In the genomic region with DNA sequence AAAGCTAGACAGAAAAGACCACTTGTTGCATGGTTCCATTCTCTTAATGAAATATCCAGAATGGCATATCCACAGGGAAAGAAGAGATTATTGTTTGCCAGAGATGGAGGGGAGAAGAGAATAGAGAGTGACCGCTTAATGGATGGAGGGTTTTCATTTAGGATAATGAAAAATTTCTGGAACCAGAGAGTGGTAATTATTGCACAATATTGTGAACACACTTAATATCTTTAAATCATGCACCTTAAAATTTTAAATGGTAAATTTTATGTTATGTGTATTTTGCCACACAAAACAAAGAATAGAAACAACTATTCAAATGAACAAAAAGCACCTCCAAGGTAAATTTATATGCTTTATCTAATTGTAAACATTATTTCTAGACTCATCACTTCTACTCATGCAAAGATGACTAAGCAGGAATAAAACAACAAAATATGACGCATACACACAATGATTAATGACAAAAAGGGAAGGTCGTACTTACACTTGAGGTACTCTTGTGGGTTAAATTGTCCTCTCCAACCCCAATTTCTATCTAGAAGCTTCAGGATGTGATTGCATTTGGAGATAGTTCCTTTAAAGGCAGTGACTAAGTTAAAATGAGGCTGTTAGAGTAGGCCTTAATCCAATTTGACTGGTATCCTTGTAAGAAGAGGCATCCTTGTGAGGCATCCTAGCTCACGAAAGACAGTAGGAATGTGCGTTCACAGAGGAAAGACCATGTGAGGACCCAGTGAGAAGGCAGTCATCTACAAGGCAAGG, we compare ENCODE assay signal across 1 cellular context.
TF ChIP-seq lines count a peak whose summit lies in the region.

No MANE protein-coding gene starts in this region.

TF ChIP-seq in K562, 482 proteins besides CTCF, POLR2A, EP300 and RAD21 (continued from another document and continues in another):
- TF ChIP-seq MXI1 (IDR thresholded peaks at IDR 0.05; ENCODE audit: low read depth, low read length): no peak
- TF ChIP-seq, protein P1, sequence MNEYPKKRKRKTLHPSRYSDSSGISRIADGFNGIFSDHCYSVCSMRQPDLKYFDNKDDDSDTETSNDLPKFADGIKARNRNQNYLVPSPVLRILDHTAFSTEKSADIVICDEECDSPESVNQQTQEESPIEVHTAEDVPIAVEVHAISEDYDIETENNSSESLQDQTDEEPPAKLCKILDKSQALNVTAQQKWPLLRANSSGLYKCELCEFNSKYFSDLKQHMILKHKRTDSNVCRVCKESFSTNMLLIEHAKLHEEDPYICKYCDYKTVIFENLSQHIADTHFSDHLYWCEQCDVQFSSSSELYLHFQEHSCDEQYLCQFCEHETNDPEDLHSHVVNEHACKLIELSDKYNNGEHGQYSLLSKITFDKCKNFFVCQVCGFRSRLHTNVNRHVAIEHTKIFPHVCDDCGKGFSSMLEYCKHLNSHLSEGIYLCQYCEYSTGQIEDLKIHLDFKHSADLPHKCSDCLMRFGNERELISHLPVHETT (CRISPR knock-in tag; conservative IDR thresholded peaks at IDR 0.05 in 1 of 2, IDR thresholded peaks at IDR 0.05 in 1 of 2): peak in 1 of 2 experiments; percentile 61; a peak in 1 of 4 replicates
- no peak for TF ChIP-seq SMARCB1 (IDR thresholded peaks at IDR 0.05; ENCODE audit: insufficient read length, low read depth)
- TF ChIP-seq ZNF197 (CRISPR knock-in tag; IDR thresholded peaks at IDR 0.05; ENCODE audit: low read depth): no peak
- peak; percentile 92 to 97 for TF ChIP-seq TRIM24 (IDR thresholded peaks at IDR 0.05)
- TF ChIP-seq, protein P2, sequence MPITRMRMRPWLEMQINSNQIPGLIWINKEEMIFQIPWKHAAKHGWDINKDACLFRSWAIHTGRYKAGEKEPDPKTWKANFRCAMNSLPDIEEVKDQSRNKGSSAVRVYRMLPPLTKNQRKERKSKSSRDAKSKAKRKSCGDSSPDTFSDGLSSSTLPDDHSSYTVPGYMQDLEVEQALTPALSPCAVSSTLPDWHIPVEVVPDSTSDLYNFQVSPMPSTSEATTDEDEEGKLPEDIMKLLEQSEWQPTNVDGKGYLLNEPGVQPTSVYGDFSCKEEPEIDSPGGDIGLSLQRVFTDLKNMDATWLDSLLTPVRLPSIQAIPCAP (CRISPR knock-in tag; IDR thresholded peaks at IDR 0.05; ENCODE audit: borderline replicate concordance): no peak
- TF ChIP-seq, protein P3, sequence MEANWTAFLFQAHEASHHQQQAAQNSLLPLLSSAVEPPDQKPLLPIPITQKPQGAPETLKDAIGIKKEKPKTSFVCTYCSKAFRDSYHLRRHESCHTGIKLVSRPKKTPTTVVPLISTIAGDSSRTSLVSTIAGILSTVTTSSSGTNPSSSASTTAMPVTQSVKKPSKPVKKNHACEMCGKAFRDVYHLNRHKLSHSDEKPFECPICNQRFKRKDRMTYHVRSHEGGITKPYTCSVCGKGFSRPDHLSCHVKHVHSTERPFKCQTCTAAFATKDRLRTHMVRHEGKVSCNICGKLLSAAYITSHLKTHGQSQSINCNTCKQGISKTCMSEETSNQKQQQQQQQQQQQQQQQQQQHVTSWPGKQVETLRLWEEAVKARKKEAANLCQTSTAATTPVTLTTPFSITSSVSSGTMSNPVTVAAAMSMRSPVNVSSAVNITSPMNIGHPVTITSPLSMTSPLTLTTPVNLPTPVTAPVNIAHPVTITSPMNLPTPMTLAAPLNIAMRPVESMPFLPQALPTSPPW (CRISPR knock-in tag; IDR thresholded peaks at IDR 0.05): peak; percentile 34; the same call in 1 of the 2 replicates
- TF ChIP-seq TAF1 (IDR thresholded peaks at IDR 0.05; ENCODE audit: control insufficient read depth, extremely low read depth, insufficient read depth, low read length, severe bottlenecking): no peak
- TF ChIP-seq, protein P4, sequence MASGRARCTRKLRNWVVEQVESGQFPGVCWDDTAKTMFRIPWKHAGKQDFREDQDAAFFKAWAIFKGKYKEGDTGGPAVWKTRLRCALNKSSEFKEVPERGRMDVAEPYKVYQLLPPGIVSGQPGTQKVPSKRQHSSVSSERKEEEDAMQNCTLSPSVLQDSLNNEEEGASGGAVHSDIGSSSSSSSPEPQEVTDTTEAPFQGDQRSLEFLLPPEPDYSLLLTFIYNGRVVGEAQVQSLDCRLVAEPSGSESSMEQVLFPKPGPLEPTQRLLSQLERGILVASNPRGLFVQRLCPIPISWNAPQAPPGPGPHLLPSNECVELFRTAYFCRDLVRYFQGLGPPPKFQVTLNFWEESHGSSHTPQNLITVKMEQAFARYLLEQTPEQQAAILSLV (tag; IDR thresholded peaks at IDR 0.05): peak; percentile 91
- no peak for TF ChIP-seq DIDO1 (tag; IDR thresholded peaks at IDR 0.05; ENCODE audit: low read depth)
- TF ChIP-seq CBFA2T2 (conservative IDR thresholded peaks at IDR 0.05): peak; percentile 86
- TF ChIP-seq, protein P5, sequence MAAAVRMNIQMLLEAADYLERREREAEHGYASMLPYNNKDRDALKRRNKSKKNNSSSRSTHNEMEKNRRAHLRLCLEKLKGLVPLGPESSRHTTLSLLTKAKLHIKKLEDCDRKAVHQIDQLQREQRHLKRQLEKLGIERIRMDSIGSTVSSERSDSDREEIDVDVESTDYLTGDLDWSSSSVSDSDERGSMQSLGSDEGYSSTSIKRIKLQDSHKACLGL (CRISPR knock-in tag; IDR thresholded peaks at IDR 0.05; ENCODE audit: borderline replicate concordance, poor library complexity, severe bottlenecking): no peak
- TF ChIP-seq, protein P6, sequence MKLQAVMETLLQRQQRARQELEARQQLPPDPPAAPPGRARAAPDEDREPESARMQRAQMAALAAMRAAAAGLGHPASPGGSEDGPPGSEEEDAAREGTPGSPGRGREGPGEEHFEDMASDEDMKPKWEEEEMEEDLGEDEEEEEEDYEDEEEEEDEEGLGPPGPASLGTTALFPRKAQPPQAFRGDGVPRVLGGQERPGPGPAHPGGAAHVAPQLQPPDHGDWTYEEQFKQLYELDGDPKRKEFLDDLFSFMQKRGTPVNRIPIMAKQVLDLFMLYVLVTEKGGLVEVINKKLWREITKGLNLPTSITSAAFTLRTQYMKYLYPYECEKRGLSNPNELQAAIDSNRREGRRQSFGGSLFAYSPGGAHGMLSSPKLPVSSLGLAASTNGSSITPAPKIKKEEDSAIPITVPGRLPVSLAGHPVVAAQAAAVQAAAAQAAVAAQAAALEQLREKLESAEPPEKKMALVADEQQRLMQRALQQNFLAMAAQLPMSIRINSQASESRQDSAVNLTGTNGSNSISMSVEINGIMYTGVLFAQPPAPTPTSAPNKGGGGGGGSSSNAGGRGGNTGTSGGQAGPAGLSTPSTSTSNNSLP (IDR thresholded peaks at IDR 0.05; ENCODE audit: borderline replicate concordance, low read depth, low read length): peak; percentile 86
- no peak for TF ChIP-seq SIX5 (IDR thresholded peaks at IDR 0.05; ENCODE audit: borderline replicate concordance in 1 of 2, insufficient read depth in 1 of 2, low read depth in 1 of 2, low read length in 2 of 2)
- TF ChIP-seq, protein P7, sequence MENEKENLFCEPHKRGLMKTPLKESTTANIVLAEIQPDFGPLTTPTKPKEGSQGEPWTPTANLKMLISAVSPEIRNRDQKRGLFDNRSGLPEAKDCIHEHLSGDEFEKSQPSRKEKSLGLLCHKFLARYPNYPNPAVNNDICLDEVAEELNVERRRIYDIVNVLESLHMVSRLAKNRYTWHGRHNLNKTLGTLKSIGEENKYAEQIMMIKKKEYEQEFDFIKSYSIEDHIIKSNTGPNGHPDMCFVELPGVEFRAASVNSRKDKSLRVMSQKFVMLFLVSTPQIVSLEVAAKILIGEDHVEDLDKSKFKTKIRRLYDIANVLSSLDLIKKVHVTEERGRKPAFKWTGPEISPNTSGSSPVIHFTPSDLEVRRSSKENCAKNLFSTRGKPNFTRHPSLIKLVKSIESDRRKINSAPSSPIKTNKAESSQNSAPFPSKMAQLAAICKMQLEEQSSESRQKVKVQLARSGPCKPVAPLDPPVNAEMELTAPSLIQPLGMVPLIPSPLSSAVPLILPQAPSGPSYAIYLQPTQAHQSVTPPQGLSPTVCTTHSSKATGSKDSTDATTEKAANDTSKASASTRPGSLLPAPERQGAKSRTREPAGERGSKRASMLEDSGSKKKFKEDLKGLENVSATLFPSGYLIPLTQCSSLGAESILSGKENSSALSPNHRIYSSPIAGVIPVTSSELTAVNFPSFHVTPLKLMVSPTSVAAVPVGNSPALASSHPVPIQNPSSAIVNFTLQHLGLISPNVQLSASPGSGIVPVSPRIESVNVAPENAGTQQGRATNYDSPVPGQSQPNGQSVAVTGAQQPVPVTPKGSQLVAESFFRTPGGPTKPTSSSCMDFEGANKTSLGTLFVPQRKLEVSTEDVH (IDR thresholded peaks at IDR 0.05; ENCODE audit: low read depth, partially characterized antibody): no peak
- TF ChIP-seq TGIF2 (CRISPR knock-in tag; IDR thresholded peaks at IDR 0.05): no peak
- TF ChIP-seq ZC3H11A (IDR thresholded peaks at IDR 0.05; ENCODE audit: low read depth, low read length): no peak
- TF ChIP-seq CHD4 (IDR thresholded peaks at IDR 0.05; ENCODE audit: insufficient read depth, insufficient replicate concordance, low read depth, low read length, poor library complexity, severe bottlenecking): no peak
- no peak for TF ChIP-seq NONO (IDR thresholded peaks at IDR 0.05; ENCODE audit: low read depth in 2 of 2, low read length in 1 of 2)
- no peak for TF ChIP-seq ZNF586 (CRISPR knock-in tag; conservative IDR thresholded peaks at IDR 0.05)
- TF ChIP-seq FOXK2 (conservative IDR thresholded peaks at IDR 0.05 in 1 of 2, IDR thresholded peaks at IDR 0.05 in 1 of 2; ENCODE audit: low read depth in 2 of 2): peak; percentile 45 to 76
- no peak for TF ChIP-seq ZKSCAN3 (CRISPR knock-in tag; IDR thresholded peaks at IDR 0.05)
- no peak for TF ChIP-seq HNRNPLL (IDR thresholded peaks at IDR 0.05; ENCODE audit: low read depth, low read length, poor library complexity, severe bottlenecking)
- no peak for TF ChIP-seq ZNF134 (CRISPR knock-in tag; conservative IDR thresholded peaks at IDR 0.05)
- TF ChIP-seq U2AF1 (optimal IDR thresholded peaks at IDR 0.05; ENCODE audit: low read depth, low read length): no peak
- peak; percentile 84 for TF ChIP-seq CC2D1A (IDR thresholded peaks at IDR 0.05)
- TF ChIP-seq ATF1 (CRISPR knock-in tag; IDR thresholded peaks at IDR 0.05): no peak
- TF ChIP-seq ATF1 (tag; IDR thresholded peaks at IDR 0.05): peak; percentile 84
- no peak for TF ChIP-seq EZH2 (IDR thresholded peaks at IDR 0.05; ENCODE audit: borderline replicate concordance, low read depth, low read length)
- TF ChIP-seq, protein P8, sequence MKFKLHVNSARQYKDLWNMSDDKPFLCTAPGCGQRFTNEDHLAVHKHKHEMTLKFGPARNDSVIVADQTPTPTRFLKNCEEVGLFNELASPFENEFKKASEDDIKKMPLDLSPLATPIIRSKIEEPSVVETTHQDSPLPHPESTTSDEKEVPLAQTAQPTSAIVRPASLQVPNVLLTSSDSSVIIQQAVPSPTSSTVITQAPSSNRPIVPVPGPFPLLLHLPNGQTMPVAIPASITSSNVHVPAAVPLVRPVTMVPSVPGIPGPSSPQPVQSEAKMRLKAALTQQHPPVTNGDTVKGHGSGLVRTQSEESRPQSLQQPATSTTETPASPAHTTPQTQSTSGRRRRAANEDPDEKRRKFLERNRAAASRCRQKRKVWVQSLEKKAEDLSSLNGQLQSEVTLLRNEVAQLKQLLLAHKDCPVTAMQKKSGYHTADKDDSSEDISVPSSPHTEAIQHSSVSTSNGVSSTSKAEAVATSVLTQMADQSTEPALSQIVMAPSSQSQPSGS (CRISPR knock-in tag; IDR thresholded peaks at IDR 0.05): no peak
- no peak for TF ChIP-seq SMAD2 (IDR thresholded peaks at IDR 0.05; ENCODE audit: low read depth, low read length)
- TF ChIP-seq, protein P9, sequence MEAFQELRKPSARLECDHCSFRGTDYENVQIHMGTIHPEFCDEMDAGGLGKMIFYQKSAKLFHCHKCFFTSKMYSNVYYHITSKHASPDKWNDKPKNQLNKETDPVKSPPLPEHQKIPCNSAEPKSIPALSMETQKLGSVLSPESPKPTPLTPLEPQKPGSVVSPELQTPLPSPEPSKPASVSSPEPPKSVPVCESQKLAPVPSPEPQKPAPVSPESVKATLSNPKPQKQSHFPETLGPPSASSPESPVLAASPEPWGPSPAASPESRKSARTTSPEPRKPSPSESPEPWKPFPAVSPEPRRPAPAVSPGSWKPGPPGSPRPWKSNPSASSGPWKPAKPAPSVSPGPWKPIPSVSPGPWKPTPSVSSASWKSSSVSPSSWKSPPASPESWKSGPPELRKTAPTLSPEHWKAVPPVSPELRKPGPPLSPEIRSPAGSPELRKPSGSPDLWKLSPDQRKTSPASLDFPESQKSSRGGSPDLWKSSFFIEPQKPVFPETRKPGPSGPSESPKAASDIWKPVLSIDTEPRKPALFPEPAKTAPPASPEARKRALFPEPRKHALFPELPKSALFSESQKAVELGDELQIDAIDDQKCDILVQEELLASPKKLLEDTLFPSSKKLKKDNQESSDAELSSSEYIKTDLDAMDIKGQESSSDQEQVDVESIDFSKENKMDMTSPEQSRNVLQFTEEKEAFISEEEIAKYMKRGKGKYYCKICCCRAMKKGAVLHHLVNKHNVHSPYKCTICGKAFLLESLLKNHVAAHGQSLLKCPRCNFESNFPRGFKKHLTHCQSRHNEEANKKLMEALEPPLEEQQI (IDR thresholded peaks at IDR 0.05): peak; percentile 93
- TF ChIP-seq HSF4 (CRISPR knock-in tag; IDR thresholded peaks at IDR 0.05; ENCODE audit: borderline replicate concordance): no peak
- TF ChIP-seq, protein P10, sequence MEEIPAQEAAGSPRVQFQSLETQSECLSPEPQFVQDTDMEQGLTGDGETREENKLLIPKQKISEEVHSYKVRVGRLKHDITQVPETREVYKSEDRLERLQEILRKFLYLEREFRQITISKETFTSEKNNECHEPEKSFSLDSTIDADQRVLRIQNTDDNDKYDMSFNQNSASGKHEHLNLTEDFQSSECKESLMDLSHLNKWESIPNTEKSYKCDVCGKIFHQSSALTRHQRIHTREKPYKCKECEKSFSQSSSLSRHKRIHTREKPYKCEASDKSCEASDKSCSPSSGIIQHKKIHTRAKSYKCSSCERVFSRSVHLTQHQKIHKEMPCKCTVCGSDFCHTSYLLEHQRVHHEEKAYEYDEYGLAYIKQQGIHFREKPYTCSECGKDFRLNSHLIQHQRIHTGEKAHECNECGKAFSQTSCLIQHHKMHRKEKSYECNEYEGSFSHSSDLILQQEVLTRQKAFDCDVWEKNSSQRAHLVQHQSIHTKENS (CRISPR knock-in tag; IDR thresholded peaks at IDR 0.05): no peak
- 0 out of 2 replicates have a peak, but pooled peaks have one; percentile 5 for TF ChIP-seq EGR1 (conservative IDR thresholded peaks at IDR 0.05)
- TF ChIP-seq, protein P11, sequence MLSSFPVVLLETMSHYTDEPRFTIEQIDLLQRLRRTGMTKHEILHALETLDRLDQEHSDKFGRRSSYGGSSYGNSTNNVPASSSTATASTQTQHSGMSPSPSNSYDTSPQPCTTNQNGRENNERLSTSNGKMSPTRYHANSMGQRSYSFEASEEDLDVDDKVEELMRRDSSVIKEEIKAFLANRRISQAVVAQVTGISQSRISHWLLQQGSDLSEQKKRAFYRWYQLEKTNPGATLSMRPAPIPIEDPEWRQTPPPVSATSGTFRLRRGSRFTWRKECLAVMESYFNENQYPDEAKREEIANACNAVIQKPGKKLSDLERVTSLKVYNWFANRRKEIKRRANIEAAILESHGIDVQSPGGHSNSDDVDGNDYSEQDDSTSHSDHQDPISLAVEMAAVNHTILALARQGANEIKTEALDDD (IDR thresholded peaks at IDR 0.05): peak; percentile 98
- TF ChIP-seq ZNF408 (CRISPR knock-in tag; IDR thresholded peaks at IDR 0.05; ENCODE audit: low read depth): no peak
- no peak for TF ChIP-seq BRD9 (IDR thresholded peaks at IDR 0.05; ENCODE audit: low read depth, partially characterized antibody)
- TF ChIP-seq MTA1 (IDR thresholded peaks at IDR 0.05; ENCODE audit: borderline replicate concordance): peak; percentile 67; the same call in 1 of the 2 replicates
- no peak for TF ChIP-seq RBM22 (IDR thresholded peaks at IDR 0.05; ENCODE audit: low read depth, low read length, poor library complexity, severe bottlenecking)
- no peak; the same call in 1 of the 2 replicates for TF ChIP-seq ELF4 (CRISPR knock-in tag; IDR thresholded peaks at IDR 0.05)
